Comparison of ENCODE assay signal across 8 cellular contexts in the genomic region with DNA sequence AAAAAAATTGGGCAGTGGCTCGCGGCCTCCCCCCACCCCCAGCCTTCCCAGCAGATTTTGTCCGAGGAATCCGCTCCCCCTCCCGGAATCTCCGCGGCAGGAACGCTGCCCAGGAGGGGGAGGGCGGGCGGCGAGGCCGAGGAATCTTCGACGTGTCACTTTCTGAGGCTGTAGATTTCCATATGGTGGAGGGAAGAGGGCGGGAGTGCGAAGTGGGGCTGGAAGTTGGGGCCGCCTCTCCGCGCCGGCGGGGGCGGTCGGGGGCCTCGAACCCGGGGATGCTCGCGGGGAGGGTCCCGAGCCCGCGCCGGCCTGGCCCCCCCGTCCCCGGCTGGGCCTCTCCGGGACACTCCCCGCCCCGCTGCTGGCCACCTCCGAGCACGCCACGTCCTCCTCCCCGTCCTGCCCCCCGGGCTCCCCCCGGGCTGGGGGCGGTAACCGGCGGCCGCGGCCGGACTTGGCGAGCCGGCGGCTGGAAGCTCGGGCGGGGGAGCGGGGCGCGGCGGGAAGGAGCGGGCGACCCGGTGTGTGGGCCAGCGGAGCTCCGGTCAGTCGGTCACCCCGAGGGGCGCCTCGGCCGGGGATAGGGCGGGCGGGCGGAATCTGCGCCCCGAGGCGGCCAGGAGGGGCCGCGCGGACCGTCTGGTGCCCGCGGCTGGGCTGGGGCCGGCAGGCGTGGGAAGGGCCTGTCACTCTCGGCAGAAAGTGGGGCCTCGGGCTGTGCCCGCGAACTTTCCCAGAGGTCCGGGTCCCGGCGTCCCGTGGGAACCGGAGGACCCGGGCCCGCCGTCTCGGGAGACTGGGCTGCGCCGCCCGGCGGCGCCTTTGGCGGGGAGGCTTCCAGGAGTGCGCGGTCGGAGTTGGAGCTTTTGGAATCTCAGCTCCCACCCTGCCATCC. TPM values are rescaled to one million over a fixed set of nuclear protein-coding genes. Genes with fewer than 3 reads are reported as not detected.
DNase-seq lines count a peak whose midpoint lies in the region; ATAC-seq and TF ChIP-seq lines count a peak whose summit lies in the region.

No MANE protein-coding gene starts in this region.

- no peaks in the 10 kb centered on the region for H3K36me3 ChIP-seq in mucosa of descending colon (ENCODE audit: low read depth)

- peak overlapping the region; percentile 95 for H3K4me3 Mint-ChIP-seq in activated T-cell treated with anti-CD3 and anti-CD28 coated beads, Interleukin-2, amount 50 U/mL, for 4 hours

- peaks cover 33% of the 10 kb centered on the region for H3K4me1 ChIP-seq in mucosa of descending colon (ENCODE audit: low read depth)

- intact Hi-C loops in mucosa of descending colon (cut with DNase I, micrococcal nuclease), result no loop called here

- TF ChIP-seq CTCF in mucosa of descending colon (IDR thresholded peaks at IDR 0.05), result no peak

- DNase-seq in SIG-M5 treated with dmso at 0.1 percent for 504 hours (lab: John Stamatoyannopoulos, UW; ENCODE audit: unreplicated experiment), result peak; percentile 51
- DNase-seq in SIG-M5 (lab: John Stamatoyannopoulos, UW), result no peak
- peak; percentile 49 for DNase-seq in NCI-H524 treated with DMSO at 0.1 percent for 48 hours (lab: John Stamatoyannopoulos, UW)
- DNase-seq in activated T-cell treated with anti-CD3 and anti-CD28 coated beads, Interleukin-2, amount 50 U/mL, for 4 hours, result peak; percentile 14
- DNase-seq in erythroblast (lab: John Stamatoyannopoulos, UW), result peak; percentile 54 to 65
- DNase-seq in mucosa of descending colon, result peak; percentile 77 to 88 (median 88)
- peak; percentile 55 for DNase-seq in stimulated activated naive CD8-positive, alpha-beta T cell treated with anti-CD3 and anti-CD28 coated beads, Interleukin-15, Interleukin-2, amounts not matched to agents 100 U/mL and 50 U/mL, for 24 hours

- no peaks in the 10 kb centered on the region for H3K9me3 ChIP-seq in mucosa of descending colon

- peak; percentile 25 for ATAC-seq in HG02973 (IDR thresholded peaks at IDR 0.05; ENCODE audit: unreplicated experiment)
- peak; percentile 35 to 41 for ATAC-seq in activated T-cell treated with anti-CD3 and anti-CD28 coated beads, Interleukin-2, amount 50 U/mL, for 4 hours
- peak; percentile 80 for ATAC-seq in mucosa of descending colon
- ATAC-seq in stimulated activated naive CD8-positive, alpha-beta T cell treated with anti-CD3 and anti-CD28 coated beads, Interleukin-15, Interleukin-2, amounts not matched to agents 100 U/mL and 50 U/mL, for 24 hours, result peak; percentile 30

- H3K36me3 Mint-ChIP-seq in activated T-cell treated with anti-CD3 and anti-CD28 coated beads, Interleukin-2, amount 50 U/mL, for 4 hours (ENCODE audit: insufficient read depth), result no peaks in the 10 kb centered on the region

- peaks cover 35% of the 10 kb centered on the region for H3K4me1 Mint-ChIP-seq in activated T-cell treated with anti-CD3 and anti-CD28 coated beads, Interleukin-2, amount 50 U/mL, for 4 hours (ENCODE audit: low read depth)

- H3K4me3 ChIP-seq in mucosa of descending colon, result peak overlapping the region; percentile 98

- H3K9me3 Mint-ChIP-seq in activated T-cell treated with anti-CD3 and anti-CD28 coated beads, Interleukin-2, amount 50 U/mL, for 4 hours, result no peaks in the 10 kb centered on the region

- no peaks in the 10 kb centered on the region for H3K27me3 Mint-ChIP-seq in activated T-cell treated with anti-CD3 and anti-CD28 coated beads, Interleukin-2, amount 50 U/mL, for 4 hours (ENCODE audit: low read depth)

- no peak for TF ChIP-seq POLR2A in erythroblast (IDR thresholded peaks at IDR 0.05; ENCODE audit: low read length)

RNA-seq across cellular contexts. Expression of a gene that starts 0.9 kb away (rescaled TPM):
- 10 to 100 TPM; 20.3 to 23.9 (median 21.2) TPM for total RNA-seq in activated T-cell treated with anti-CD3 and anti-CD28 coated beads, Interleukin-2, amount 50 U/mL, for 4 hours
- total RNA-seq in mucosa of descending colon, result 100 to 1,000 TPM; 107 to 132 (median 126) TPM

Comparison
In these comparisons a context has a peak if more than half of its experiments do, and no peak if none do; other contexts are left out.
1. ATAC-seq: peak in every context shown above with its lines; median percentile 80 in mucosa of descending colon; 38 in activated T-cell treated with anti-CD3 and anti-CD28 coated beads, Interleukin-2, amount 50 U/mL, for 4 hours; 30 in stimulated activated naive CD8-positive, alpha-beta T cell treated with anti-CD3 and anti-CD28 coated beads, Interleukin-15, Interleukin-2, amounts not matched to agents 100 U/mL and 50 U/mL, for 24 hours; 25 in HG02973.
2. RNA of a gene that starts 0.9 kb away (total RNA-seq): 107 to 132 TPM in mucosa of descending colon; 20.3 to 23.9 TPM in activated T-cell treated with anti-CD3 and anti-CD28 coated beads, Interleukin-2, amount 50 U/mL, for 4 hours; every median in the first group is over 4 times any median in the second.